Comparison of ENCODE assay signal across 1 cellular context in the genomic region with DNA sequence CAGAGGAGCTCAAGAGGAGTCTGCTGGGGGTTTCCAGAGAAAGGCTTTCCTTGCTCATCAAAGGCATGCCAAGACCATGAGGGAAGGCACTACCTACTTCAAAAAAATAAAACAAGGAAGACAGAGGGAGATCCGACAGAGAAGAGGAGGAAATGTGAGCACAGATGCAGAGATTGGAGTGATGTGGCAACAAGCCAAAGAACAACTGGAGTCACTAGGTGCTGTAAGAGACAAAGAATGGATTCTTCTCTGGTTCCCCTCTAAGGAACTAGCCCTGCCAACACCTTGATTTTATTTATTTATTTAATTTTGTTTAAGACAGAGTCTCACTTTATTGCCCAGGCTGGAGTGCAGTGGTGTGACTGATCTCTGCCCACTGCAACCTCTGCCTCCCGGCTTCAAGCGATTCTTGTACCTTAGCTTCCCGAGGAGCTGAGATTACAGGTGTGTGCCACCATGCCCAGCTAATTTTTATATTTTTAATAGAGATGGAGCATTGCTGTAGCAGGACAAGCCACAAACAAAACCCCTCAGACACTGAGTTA.
TF ChIP-seq lines count a peak whose summit lies in the region.

No MANE protein-coding gene starts in this region.

TF ChIP-seq in HepG2, 621 proteins besides CTCF, POLR2A, EP300 and RAD21:
- TF ChIP-seq SNAPC2 (CRISPR knock-in tag; IDR thresholded peaks at IDR 0.05) (no peak), GFI1 (CRISPR knock-in tag; IDR thresholded peaks at IDR 0.05; ENCODE audit: borderline replicate concordance) (0 out of 2 replicates have a peak, but pooled peaks have one; percentile 41), NPAS2 (CRISPR knock-in tag; IDR thresholded peaks at IDR 0.05; ENCODE audit: borderline replicate concordance) (no peak)
